36 cellular contexts compared by ENCODE assay signal in genomic region chr20:11520596-11520995, GRCh38.
"Had no signal": no experiment of that assay in that cellular context is flagged by ENCODE, and none has a peak within 500 bp of the region (broad histone marks: within the 10 kb centered on the region; RNA-seq: fewer than 3 reads in every experiment).

No MANE protein-coding gene starts in this region.

- H3K4me3 ChIP-seq: adrenal gland, body of pancreas, breast epithelium had no signal

- H3K27me3 Mint-ChIP-seq: activated B cell treated with CpG ODN at 0.5 μM for 24 hours; activated CD4-positive, alpha-beta memory T cell treated with anti-CD3 and anti-CD28 coated beads for 36 hours; activated CD4-positive, alpha-beta T cell treated with anti-CD3 and anti-CD28 coated beads, Interleukin-2, amount 10 ng/mL, durations not matched to agents 24 days and 14 days; activated CD8-positive, alpha-beta T cell treated with anti-CD3 and anti-CD28 coated beads for 36 hours; activated naive CD8-positive, alpha-beta T cell treated with anti-CD3 and anti-CD28 coated beads for 36 hours; activated T-helper 17 cell treated with anti-CD3 and anti-CD28 coated beads, Interleukin-2, amount 50 U/mL, for 72 hours had no signal

- DNase-seq: activated B cell treated with CpG ODN at 0.5 μM for 24 hours; activated CD4-positive, alpha-beta memory T cell treated with anti-CD3 and anti-CD28 coated beads for 36 hours; activated CD4-positive, alpha-beta T cell treated with anti-CD3 and anti-CD28 coated beads for 4 hours; activated CD4-positive, alpha-beta T cell treated with anti-CD3 and anti-CD28 coated beads, Interleukin-2, amount 10 ng/mL, durations not matched to agents 24 days and 14 days; activated CD4-positive, alpha-beta T cell treated with anti-CD3 and anti-CD28 coated beads, Interleukin-2, amount 50 U/mL, for 1 hour; activated CD4-positive, alpha-beta T cell treated with anti-CD3 and anti-CD28 coated beads, Interleukin-2, amount 50 U/mL, for 4 hours; activated CD4-positive, CD25-positive, alpha-beta regulatory T cell treated with anti-CD3 and anti-CD28 coated beads, Interleukin-2, amount 50 U/mL, for 72 hours; activated CD8-positive, alpha-beta memory T cell treated with anti-CD3 and anti-CD28 coated beads, Interleukin-2, amount 50 U/mL, for 4 hours; activated CD8-positive, alpha-beta T cell treated with anti-CD3 and anti-CD28 coated beads for 36 hours; activated effector memory CD4-positive, alpha-beta T cell treated with anti-CD3 and anti-CD28 coated beads, Interleukin-2, amount 50 U/mL, for 16 hours; activated gamma-delta T cell treated with Interleukin-2 at 50 U/mL for 16 hours; activated naive CD4-positive, alpha-beta T cell; activated naive CD4-positive, alpha-beta T cell treated with anti-CD3 and anti-CD28 coated beads for 36 hours; activated naive CD4-positive, alpha-beta T cell treated with anti-CD3 and anti-CD28 coated beads, Interleukin-2, amount 50 U/mL, for 16 hours; activated naive CD8-positive, alpha-beta T cell treated with anti-CD3 and anti-CD28 coated beads for 36 hours; activated T-cell treated with anti-CD3 and anti-CD28 coated beads for 4 hours; activated T-cell treated with anti-CD3 and anti-CD28 coated beads, Interleukin-2, amount 50 U/mL, for 1 hour; activated T-cell treated with anti-CD3 and anti-CD28 coated beads, Interleukin-2, amount 50 U/mL, for 4 hours; activated T-cell treated with anti-CD3 and anti-CD28 coated beads, Interleukin-2, amount 50 U/mL, for 72 hours; adrenal gland; amniotic stem cell; aorta; body of pancreas; brain microvascular endothelial cell; central memory CD4-positive, alpha-beta T cell; T-helper 1 cell; T-helper 2 cell; T-helper 9 cell had no signal

- H3K36me3 ChIP-seq: adrenal gland, brain microvascular endothelial cell, breast epithelium had no signal

- H3K27ac Mint-ChIP-seq: activated B cell treated with CpG ODN at 0.5 μM for 24 hours; activated CD4-positive, alpha-beta memory T cell treated with anti-CD3 and anti-CD28 coated beads for 36 hours; activated CD4-positive, alpha-beta T cell treated with anti-CD3 and anti-CD28 coated beads, Interleukin-2, amount 10 ng/mL, durations not matched to agents 24 days and 14 days; activated CD8-positive, alpha-beta T cell treated with anti-CD3 and anti-CD28 coated beads for 36 hours; activated naive CD4-positive, alpha-beta T cell treated with anti-CD3 and anti-CD28 coated beads for 36 hours; activated naive CD4-positive, alpha-beta T cell treated with anti-CD3 and anti-CD28 coated beads, Interleukin-2, amount 50 U/mL, for 72 hours; activated naive CD8-positive, alpha-beta T cell treated with anti-CD3 and anti-CD28 coated beads for 36 hours; activated T-cell treated with anti-CD3 and anti-CD28 coated beads, Interleukin-2, amount 50 U/mL, for 72 hours; activated T-helper 1 cell treated with anti-CD3 and anti-CD28 coated beads, Interleukin-12 subunit alpha, Interleukin-12 subunit beta, Interleukin-2, Interleukin-4 antibody, amounts not matched to agents 30 ng/mL and 10 ng/mL and 1 ng/mL, durations not matched to agents 14 hours and 24 hours and 36 hours; activated T-helper 17 cell treated with anti-CD3 and anti-CD28 coated beads, Interleukin-2, amount 50 U/mL, for 72 hours; T-helper 1 cell treated with Interleukin-12 subunit alpha and Interleukin-12 subunit beta and Interleukin-4 antibody, amounts not matched to agents 30 μg/mL and 1 μg/mL, for 36 hours; T-helper 2 cell treated with Interferon-gamma antibody and Interleukin-4, amounts not matched to agents 5 μg/mL and 100 μg/mL, for 36 hours had no signal

- H3K9me3 Mint-ChIP-seq: activated B cell treated with CpG ODN at 0.5 μM for 24 hours had no signal

- H3K4me1 Mint-ChIP-seq: activated B cell treated with CpG ODN at 0.5 μM for 24 hours; activated CD4-positive, alpha-beta T cell treated with anti-CD3 and anti-CD28 coated beads, Interleukin-2, amount 10 ng/mL, durations not matched to agents 24 days and 14 days; activated naive CD8-positive, alpha-beta T cell treated with anti-CD3 and anti-CD28 coated beads for 36 hours; activated T-helper 17 cell treated with anti-CD3 and anti-CD28 coated beads, Interleukin-2, amount 50 U/mL, for 72 hours had no signal

- H3K27me3 ChIP-seq: adrenal gland, body of pancreas, brain microvascular endothelial cell, breast epithelium had no signal

- H3K36me3 Mint-ChIP-seq: activated CD4-positive, alpha-beta memory T cell treated with anti-CD3 and anti-CD28 coated beads for 36 hours; activated naive CD4-positive, alpha-beta T cell treated with anti-CD3 and anti-CD28 coated beads, Interleukin-2, amount 50 U/mL, for 72 hours; activated naive CD8-positive, alpha-beta T cell treated with anti-CD3 and anti-CD28 coated beads for 36 hours had no signal

- ATAC-seq: activated CD8-positive, alpha-beta T cell treated with anti-CD3 and anti-CD28 coated beads for 36 hours; activated naive CD4-positive, alpha-beta T cell treated with anti-CD3 and anti-CD28 coated beads, Interleukin-2, amount 50 U/mL, for 72 hours; activated T-cell treated with anti-CD3 and anti-CD28 coated beads, Interleukin-2, amount 50 U/mL, for 4 hours; activated T-cell treated with anti-CD3 and anti-CD28 coated beads, Interleukin-2, amount 50 U/mL, for 72 hours; activated T-helper 17 cell treated with anti-CD3 and anti-CD28 coated beads, Interleukin-2, amount 50 U/mL, for 72 hours; body of pancreas had no signal

- FAIRE-seq: TTC549 had no signal

- H3K9me3 ChIP-seq: adrenal gland had no signal

- H3K4me1 ChIP-seq: adrenal gland, body of pancreas, breast epithelium had no signal

- H3K4me3 Mint-ChIP-seq: activated B cell treated with CpG ODN at 0.5 μM for 24 hours; activated CD4-positive, alpha-beta memory T cell treated with anti-CD3 and anti-CD28 coated beads for 36 hours; activated CD4-positive, alpha-beta T cell treated with anti-CD3 and anti-CD28 coated beads, Interleukin-2, amount 10 ng/mL, durations not matched to agents 24 days and 14 days; activated CD8-positive, alpha-beta T cell treated with anti-CD3 and anti-CD28 coated beads for 36 hours; activated naive CD4-positive, alpha-beta T cell treated with anti-CD3 and anti-CD28 coated beads for 36 hours; activated naive CD8-positive, alpha-beta T cell treated with anti-CD3 and anti-CD28 coated beads for 36 hours; activated T-cell treated with anti-CD3 and anti-CD28 coated beads, Interleukin-2, amount 50 U/mL, for 4 hours; activated T-cell treated with anti-CD3 and anti-CD28 coated beads, Interleukin-2, amount 50 U/mL, for 72 hours; activated T-helper 1 cell treated with anti-CD3 and anti-CD28 coated beads, Interleukin-12 subunit alpha, Interleukin-12 subunit beta, Interleukin-2, Interleukin-4 antibody, amounts not matched to agents 30 ng/mL and 10 ng/mL and 1 ng/mL, durations not matched to agents 14 hours and 24 hours and 36 hours; activated T-helper 17 cell treated with anti-CD3 and anti-CD28 coated beads, Interleukin-2, amount 50 U/mL, for 72 hours; T-helper 1 cell treated with Interleukin-12 subunit alpha and Interleukin-12 subunit beta and Interleukin-4 antibody, amounts not matched to agents 30 μg/mL and 1 μg/mL, for 36 hours; T-helper 2 cell treated with Interferon-gamma antibody and Interleukin-4, amounts not matched to agents 5 μg/mL and 100 μg/mL, for 36 hours had no signal

- H3K27ac ChIP-seq: adrenal gland, body of pancreas, brain microvascular endothelial cell, breast epithelium, VCaP had no signal
